ENCODE assay signal across 14 cellular contexts in the genomic region with DNA sequence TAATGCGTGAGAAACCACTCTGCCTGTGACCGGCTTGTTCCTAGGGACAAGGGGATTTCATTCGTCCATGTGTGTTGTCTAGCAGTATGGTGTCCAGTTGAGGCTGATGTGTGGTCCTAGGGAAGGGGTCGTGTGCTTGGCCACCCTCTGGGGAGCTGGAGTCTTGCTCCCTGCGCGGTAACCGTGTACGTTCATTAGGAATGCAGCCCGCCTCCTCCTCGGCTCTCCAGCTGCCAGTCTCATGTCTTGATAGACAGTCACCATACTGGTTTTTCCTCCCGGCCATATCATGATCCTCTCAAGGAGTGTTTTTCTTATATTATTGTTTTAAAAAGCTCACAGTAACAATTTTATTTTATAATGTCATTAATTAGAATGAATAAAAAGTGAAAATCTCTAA. TPM values are rescaled to one million over a fixed set of nuclear protein-coding genes. Genes with fewer than 3 reads are reported as not detected.
DNase-seq lines count a peak whose midpoint lies in the region; ATAC-seq and TF ChIP-seq lines count a peak whose summit lies in the region.
"Had no signal": no experiment of that assay in that cellular context is flagged by ENCODE, and none has a peak within 500 bp of the region (broad histone marks: within the 10 kb centered on the region; RNA-seq: fewer than 3 reads in every experiment).

No MANE protein-coding gene starts in this region.

- TF ChIP-seq CTCF in glutamatergic neuron (IDR thresholded peaks at IDR 0.05; ENCODE audit: partially characterized antibody, unreplicated experiment) (no peak), SK-N-SH (IDR thresholded peaks at IDR 0.05) (no peak), osteocyte (IDR thresholded peaks at IDR 0.05) (no peak)

- no peaks in the 10 kb centered on the region for H3K9me2 ChIP-seq in SK-N-SH

- H4K20me1 ChIP-seq in SK-N-SH (ENCODE audit: insufficient read depth) = peaks cover 87% of the 10 kb centered on the region

- H3K4me3 Mint-ChIP-seq in activated naive CD8-positive, alpha-beta T cell treated with anti-CD3 and anti-CD28 coated beads, Interleukin-2, amount 50 U/mL, for 24 hours = no peak overlapping the region
- H3K4me3 Mint-ChIP-seq in activated naive CD8-positive, alpha-beta T cell treated with anti-CD3 and anti-CD28 coated beads for 36 hours = no peak overlapping the region
- H3K4me3 Mint-ChIP-seq in glutamatergic neuron (ENCODE audit: unreplicated experiment) = no peak overlapping the region
- no peak overlapping the region for H3K4me3 Mint-ChIP-seq in osteocyte (ENCODE audit: unreplicated experiment)
- H3K4me3 Mint-ChIP-seq: CD8-positive, alpha-beta memory T cell had no signal

- H3K9me3 ChIP-seq in neuronal stem cell (replicated peaks in 1 of 2; ENCODE audit: control insufficient read depth in 2 of 2, insufficient read depth in 1 of 2, low read depth in 1 of 2, low read length in 2 of 2) (peaks cover 0 to 2% of the 10 kb centered on the region in 2 donors), SK-N-SH (no peaks in the 10 kb centered on the region)
- H3K9me3 ChIP-seq: BLaER1 had no signal

- H3K79me2 ChIP-seq in SK-N-SH (ENCODE audit: insufficient read depth) = peaks cover 100% of the 10 kb centered on the region

- peak overlapping the region; percentile 69 for H3K23ac ChIP-seq in neuronal stem cell (ENCODE audit: low read depth, low read length, poor library complexity)

- CTCF ChIA-PET in SK-N-SH (lab: Yijun Ruan, JAX) = no interaction called here

- H3K27ac Mint-ChIP-seq in activated naive CD8-positive, alpha-beta T cell treated with anti-CD3 and anti-CD28 coated beads, Interleukin-2, amount 50 U/mL, for 24 hours = peak overlapping the region; percentile 31
- H3K27ac Mint-ChIP-seq in activated naive CD8-positive, alpha-beta T cell treated with anti-CD3 and anti-CD28 coated beads for 36 hours = no peak overlapping the region
- H3K27ac Mint-ChIP-seq in glutamatergic neuron (ENCODE audit: unreplicated experiment) (peak overlapping the region; percentile 50), osteocyte (ENCODE audit: unreplicated experiment) (no peak overlapping the region)
- H3K27ac Mint-ChIP-seq: CD8-positive, alpha-beta memory T cell had no signal

- no peak overlapping the region for H2BK120ac ChIP-seq in neuronal stem cell (ENCODE audit: low read depth, low read length)

- peaks cover 17% of the 10 kb centered on the region for H3K36me3 Mint-ChIP-seq in activated naive CD8-positive, alpha-beta T cell treated with anti-CD3 and anti-CD28 coated beads, Interleukin-2, amount 50 U/mL, for 24 hours (ENCODE audit: low read depth)
- H3K36me3 Mint-ChIP-seq in activated naive CD8-positive, alpha-beta T cell treated with anti-CD3 and anti-CD28 coated beads for 36 hours = peaks cover 3% of the 10 kb centered on the region
- H3K36me3 Mint-ChIP-seq in glutamatergic neuron (ENCODE audit: unreplicated experiment) (no peaks in the 10 kb centered on the region), osteocyte (ENCODE audit: unreplicated experiment) (peaks cover 25% of the 10 kb centered on the region)
- H3K36me3 Mint-ChIP-seq: CD8-positive, alpha-beta memory T cell had no signal

- H3K9ac ChIP-seq in neuronal stem cell (ENCODE audit: low read depth, low read length, poor library complexity) (peak overlapping the region; percentile 47), SK-N-SH (no peak overlapping the region)
- H3K9ac ChIP-seq: BLaER1, GM23248 had no signal

- H3K14ac ChIP-seq in neuronal stem cell (ENCODE audit: low read length) = no peak overlapping the region

- no peak overlapping the region for H3K27ac ChIP-seq in neuronal stem cell (replicated peaks; ENCODE audit: low read length)
- no peak overlapping the region for H3K27ac ChIP-seq in SK-N-SH (ENCODE audit: low read depth in 2 of 2, low read length in 1 of 2)
- H3K27ac ChIP-seq: 22Rv1, BLaER1, GM23248 had no signal

- no peak overlapping the region for H4K91ac ChIP-seq in neuronal stem cell (ENCODE audit: low read depth, low read length, poor library complexity)

- H2BK15ac ChIP-seq in neuronal stem cell (ENCODE audit: low read length) = no peak overlapping the region

- ATAC-seq in activated naive CD8-positive, alpha-beta T cell treated with anti-CD3 and anti-CD28 coated beads, Interleukin-2, amount 50 U/mL, for 24 hours = no peak

- H3K9me3 Mint-ChIP-seq in activated naive CD8-positive, alpha-beta T cell treated with anti-CD3 and anti-CD28 coated beads, Interleukin-2, amount 50 U/mL, for 24 hours = no peaks in the 10 kb centered on the region
- H3K9me3 Mint-ChIP-seq in activated naive CD8-positive, alpha-beta T cell treated with anti-CD3 and anti-CD28 coated beads for 36 hours = no peaks in the 10 kb centered on the region
- H3K9me3 Mint-ChIP-seq in glutamatergic neuron (ENCODE audit: unreplicated experiment) (peaks cover 6% of the 10 kb centered on the region), osteocyte (ENCODE audit: unreplicated experiment) (no peaks in the 10 kb centered on the region)
- H3K9me3 Mint-ChIP-seq: CD8-positive, alpha-beta memory T cell had no signal

- no peak overlapping the region for H2BK5ac ChIP-seq in neuronal stem cell (ENCODE audit: low read length)

- H3K4me2 ChIP-seq in neuronal stem cell (ENCODE audit: insufficient read depth, low read length, poor library complexity, severe bottlenecking) (no peak overlapping the region), SK-N-SH (no peak overlapping the region)
- H3K4me2 ChIP-seq: BLaER1 had no signal

- TF ChIP-seq EP300 in SK-N-SH (IDR thresholded peaks at IDR 0.05; ENCODE audit: borderline replicate concordance in 1 of 2, low read depth in 1 of 2, low read length in 1 of 2) = no peak

- H3K27me3 Mint-ChIP-seq in activated naive CD8-positive, alpha-beta T cell treated with anti-CD3 and anti-CD28 coated beads, Interleukin-2, amount 50 U/mL, for 24 hours = peaks cover 30% of the 10 kb centered on the region
- H3K27me3 Mint-ChIP-seq in activated naive CD8-positive, alpha-beta T cell treated with anti-CD3 and anti-CD28 coated beads for 36 hours = peaks cover 43% of the 10 kb centered on the region
- H3K27me3 Mint-ChIP-seq in glutamatergic neuron (ENCODE audit: unreplicated experiment) (no peaks in the 10 kb centered on the region), osteocyte (ENCODE audit: unreplicated experiment) (no peaks in the 10 kb centered on the region)

- no peak overlapping the region for H3K18ac ChIP-seq in neuronal stem cell (ENCODE audit: low read length)

- no peak overlapping the region for H4K8ac ChIP-seq in neuronal stem cell (ENCODE audit: low read depth, low read length)

- no peak overlapping the region for H3K4ac ChIP-seq in neuronal stem cell (ENCODE audit: low read length)

- no peak overlapping the region for H2AK5ac ChIP-seq in neuronal stem cell (ENCODE audit: low read depth, low read length)

- H2AFZ ChIP-seq in neuronal stem cell (ENCODE audit: low read length) (no peak overlapping the region), SK-N-SH (ENCODE audit: low read depth) (no peak overlapping the region)
- H2AFZ ChIP-seq: GM23248 had no signal

- H3K36me3 ChIP-seq in neuronal stem cell (replicated peaks in 1 of 2; ENCODE audit: control insufficient read depth in 2 of 2, insufficient read depth in 2 of 2, low read length in 2 of 2) = peaks cover 20 to 64% of the 10 kb centered on the region in 2 donors
- H3K36me3 ChIP-seq in SK-N-SH (replicated peaks in 1 of 2; ENCODE audit: control insufficient read depth in 1 of 2, insufficient read depth in 2 of 2, low read length in 1 of 2) = peaks cover 41 to 52% of the 10 kb centered on the region in 2 experiments
- H3K36me3 ChIP-seq: BLaER1 had no signal

- H2BK12ac ChIP-seq in neuronal stem cell (ENCODE audit: low read length) = no peak overlapping the region

- H3K79me1 ChIP-seq in neuronal stem cell (ENCODE audit: low read depth, low read length) = peaks cover 19% of the 10 kb centered on the region

- WGBS in neuronal stem cell (ENCODE audit: extremely low coverage in 2 of 2, insufficient read length in 2 of 2, insufficient replicate concordance in 1 of 2), 2 donors = no CpG with 5 or more reads among the region's 11 CpGs
- WGBS in SK-N-SH (ENCODE audit: low lambda C conversion rate) = 94% methylated on average over 10 of the region's 11 CpGs

- POLR2A ChIA-PET in SK-N-SH (lab: Yijun Ruan, JAX) = no interaction called here

- DNase-seq in activated naive CD8-positive, alpha-beta T cell treated with anti-CD3 and anti-CD28 coated beads, Interleukin-2, amount 50 U/mL, for 24 hours = no peak
- no peak for DNase-seq in activated naive CD8-positive, alpha-beta T cell treated with anti-CD3 and anti-CD28 coated beads for 36 hours
- DNase-seq in glutamatergic neuron (no peak), neuronal stem cell (ENCODE audit: low spot score) (no peak), T-helper 1 cell (no peak), SK-N-SH (no peak), osteocyte (ENCODE audit: extremely low spot score, unreplicated experiment) (no peak)
- DNase-seq in stimulated activated CD4-positive, alpha-beta T cell treated with anti-CD3 and anti-CD28 coated beads, Interleukin-4, amount 100 ng/mL, for 1 hour = no peak
- DNase-seq: DMS53, GM23248, IMR-90 had no signal

- peak overlapping the region in 1 of 2 donors; percentile 7 for H3K4me3 ChIP-seq in neuronal stem cell (ENCODE audit: low read length in 2 of 2)
- no peak overlapping the region for H3K4me3 ChIP-seq in SK-N-SH (ENCODE audit: low read depth in 2 of 2, low read length in 1 of 2)
- H3K4me3 ChIP-seq: BLaER1, GM23248 had no signal

- H3K4me1 Mint-ChIP-seq in activated naive CD8-positive, alpha-beta T cell treated with anti-CD3 and anti-CD28 coated beads, Interleukin-2, amount 50 U/mL, for 24 hours = peaks cover 42% of the 10 kb centered on the region
- H3K4me1 Mint-ChIP-seq in activated naive CD8-positive, alpha-beta T cell treated with anti-CD3 and anti-CD28 coated beads for 36 hours = peaks cover 15% of the 10 kb centered on the region
- peaks cover 22% of the 10 kb centered on the region for H3K4me1 Mint-ChIP-seq in glutamatergic neuron (ENCODE audit: low read depth, unreplicated experiment)
- H3K4me1 Mint-ChIP-seq in osteocyte (ENCODE audit: unreplicated experiment) = peaks cover 15% of the 10 kb centered on the region

- H3K4me1 ChIP-seq in neuronal stem cell (ENCODE audit: control insufficient read depth in 2 of 2, insufficient read depth in 1 of 2, low read depth in 1 of 2, low read length in 2 of 2) (peaks cover 7 to 15% of the 10 kb centered on the region in 2 donors), SK-N-SH (ENCODE audit: control insufficient read depth in 1 of 2, insufficient read depth in 2 of 2, low read depth in 1 of 2, low read length in 1 of 2) (peaks cover 7 to 17% of the 10 kb centered on the region in 2 experiments; a peak in 3 of 4 replicates)

- TF ChIP-seq RAD21 in SK-N-SH (IDR thresholded peaks at IDR 0.05; ENCODE audit: low read length) = no peak

- no peaks in the 10 kb centered on the region for H3K27me3 ChIP-seq in neuronal stem cell (ENCODE audit: control insufficient read depth in 3 of 3, insufficient read depth in 3 of 3, low read depth in 1 of 3, low read length in 3 of 3)
- H3K27me3 ChIP-seq in SK-N-SH (ENCODE audit: insufficient read depth) = no peaks in the 10 kb centered on the region

- H3F3A ChIP-seq in SK-N-SH (replicated peaks; ENCODE audit: insufficient read depth) = peaks cover 17% of the 10 kb centered on the region

RNA-seq across cellular contexts. Expression of a gene that starts 5.9 kb away (rescaled TPM):
- 10 to 100 TPM; 10.5 to 11.3 TPM for total RNA-seq in activated naive CD8-positive, alpha-beta T cell treated with anti-CD3 and anti-CD28 coated beads for 36 hours
- 296 TPM for total RNA-seq in glutamatergic neuron (ENCODE audit: unreplicated experiment)
- polyA plus RNA-seq in neuronal stem cell (2013, experiment 1 of 2) = 79.2 TPM
- 79.5 TPM for polyA plus RNA-seq in neuronal stem cell (2013, experiment 2 of 2)
- polyA plus RNA-seq in SK-N-SH (2012; rRNA removed) = 243 and 286 TPM in 2 replicates
- polyA plus RNA-seq in SK-N-SH (2012; cell fraction: cytosol; rRNA removed) = 155 and 160 TPM in 2 replicates
- polyA plus RNA-seq in SK-N-SH (2012; cell fraction: nucleus; rRNA removed) = 884 and 923 TPM in 2 replicates
- total RNA-seq in osteocyte = 296 and 313 TPM in 2 replicates
- polyA plus RNA-seq: CD8-positive, alpha-beta memory T cell had no signal

Comparison
In these comparisons a context has a peak if more than half of its experiments do, and no peak if none do; other contexts are left out.
1. H3K27ac Mint-ChIP-seq: peak in activated naive CD8-positive, alpha-beta T cell treated with anti-CD3 and anti-CD28 coated beads, Interleukin-2, amount 50 U/mL, for 24 hours (single experiment) and glutamatergic neuron (single experiment); none in activated naive CD8-positive, alpha-beta T cell treated with anti-CD3 and anti-CD28 coated beads for 36 hours (single experiment) and osteocyte (single experiment).
2. RNA of a gene that starts 5.9 kb away (total RNA-seq): 296 to 313 TPM in osteocyte and 296 TPM in glutamatergic neuron (single experiment); 10.5 to 11.3 TPM in activated naive CD8-positive, alpha-beta T cell treated with anti-CD3 and anti-CD28 coated beads for 36 hours; every median in the first group is over 10 times any median in the second.